27 cellular contexts compared by ENCODE assay signal in the genomic region with DNA sequence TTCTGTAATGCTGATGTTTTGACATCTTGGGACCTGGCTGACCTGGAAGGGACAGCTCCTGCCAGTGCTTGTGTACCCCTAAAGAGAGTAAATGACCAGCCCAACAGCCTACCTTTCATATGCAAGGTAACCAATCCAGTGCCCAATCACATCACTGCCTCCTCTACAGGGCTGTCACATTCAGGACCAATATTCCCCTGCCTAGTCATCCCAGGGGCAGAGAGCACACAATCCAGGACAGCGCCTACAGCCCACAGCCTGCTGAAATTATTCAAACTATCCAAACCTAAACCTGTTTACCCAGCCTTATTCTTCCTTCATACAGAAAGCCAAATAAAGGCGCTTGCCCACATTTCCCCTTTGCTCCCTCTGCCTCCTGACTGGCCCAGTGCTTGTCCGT.
"Had no signal": no experiment of that assay in that cellular context is flagged by ENCODE, and none has a peak within 500 bp of the region (broad histone marks: within the 10 kb centered on the region; RNA-seq: fewer than 3 reads in every experiment).

No MANE protein-coding gene starts in this region.

- H2AFZ ChIP-seq: hepatocyte, neural progenitor cell had no signal

- H3K9me3 ChIP-seq: pancreas, prostate gland, suprapubic skin, thoracic aorta, tibial artery, upper lobe of right lung had no signal

- H3K4me1 ChIP-seq: left lung, neural progenitor cell, prostate gland, stomach, suprapubic skin, tibial artery, upper lobe of right lung had no signal

- H3K4me3 ChIP-seq: heart right ventricle, hepatocyte, left lung, lung, neural progenitor cell, pancreas, prostate gland, skin epidermis, stomach, suprapubic skin, thoracic aorta, tibial artery, upper lobe of right lung had no signal

- H3K27ac ChIP-seq: heart right ventricle, hepatocyte, left lung, neural progenitor cell, pancreas, prostate gland, skin epidermis, stomach, suprapubic skin, thoracic aorta, tibial artery, upper lobe of right lung had no signal

- H3K36me3 ChIP-seq: heart right ventricle, left lung, neural progenitor cell, pancreas, prostate gland, stomach, suprapubic skin, thoracic aorta, tibial artery, upper lobe of right lung had no signal

- H3K79me2 ChIP-seq: hepatocyte had no signal

- H3K27me3 ChIP-seq: heart right ventricle, hepatocyte, left lung, neural progenitor cell, pancreas, stomach, tibial artery, upper lobe of right lung had no signal

- H3K4me2 ChIP-seq: hepatocyte, neural progenitor cell had no signal

- ATAC-seq: left colon; left lung; natural killer cell; right cardiac atrium; sciatic nerve; stimulated activated naive B cell treated with anti-CD40 and anti-IgM and Interleukin-4, amounts not matched to agents 10 μg/mL and 1 μg/mL and 100 μg/mL, for 72 hours; stimulated activated naive CD8-positive, alpha-beta T cell treated with anti-CD3 and anti-CD28 coated beads, Interleukin-15, Interleukin-2, amounts not matched to agents 100 U/mL and 50 U/mL, for 24 hours; upper lobe of right lung had no signal

- DNase-seq: heart right ventricle; immature natural killer cell; kidney; left colon; left lung; naive B cell; natural killer cell; nephron progenitor cell; pancreas; right cardiac atrium; stimulated activated CD4-positive, alpha-beta T cell treated with anti-CD3 and anti-CD28 coated beads, Interleukin-12 subunit alpha, Interleukin-12 subunit beta, amount 100 ng/mL, for 4 hours; stimulated activated CD4-positive, alpha-beta T cell treated with anti-CD3 and anti-CD28 coated beads, Interleukin-15, amount 100 ng/mL, for 24 hours; stimulated activated CD4-positive, alpha-beta T cell treated with anti-CD3 and anti-CD28 coated beads, Interleukin-2, amount 100 ng/mL, for 24 hours; stimulated activated CD4-positive, alpha-beta T cell treated with anti-CD3 and anti-CD28 coated beads, Interleukin-4, amount 100 ng/mL, for 1 hour; stimulated activated naive B cell treated with anti-CD40 and anti-IgM and Interleukin-4, amounts not matched to agents 10 μg/mL and 1 μg/mL and 100 μg/mL, for 72 hours; stimulated activated naive CD8-positive, alpha-beta T cell treated with anti-CD3 and anti-CD28 coated beads, Interleukin-15, Interleukin-2, amounts not matched to agents 100 U/mL and 50 U/mL, for 24 hours; stomach; tibial artery; upper lobe of right lung had no signal
